30 cellular contexts compared by ENCODE assay signal in genomic region chr10:71664585-71664984, GRCh38. TPM values are rescaled to one million over a fixed set of nuclear protein-coding genes. Genes with fewer than 3 reads are reported as not detected.
DNase-seq lines count a peak whose midpoint lies in the region; ATAC-seq, FAIRE-seq and TF ChIP-seq lines count a peak whose summit lies in the region.
"Had no signal": no experiment of that assay in that cellular context is flagged by ENCODE, and none has a peak within 500 bp of the region (broad histone marks: within the 10 kb centered on the region; RNA-seq: fewer than 3 reads in every experiment).

No MANE protein-coding gene starts in this region.

- H3K23me2 ChIP-seq in H1 (ENCODE audit: low read depth, low read length): no peaks in the 10 kb centered on the region

- no peak overlapping the region for H3K9ac ChIP-seq in HepG2 (ENCODE audit: insufficient read depth, low read depth, low read length)
- no peak overlapping the region for H3K9ac ChIP-seq in H1 (replicated peaks in 1 of 4; ENCODE audit: extremely low read depth in 1 of 4, low read depth in 3 of 4, low read length in 3 of 4)
- H3K9ac ChIP-seq: BLaER1 had no signal

- WGBS in HepG2 (ENCODE audit: low lambda C conversion rate): 0% methylated on average over 2 of the region's 2 CpGs
- 100% methylated on average over 2 of the region's 2 CpGs for WGBS in right lobe of liver (ENCODE audit: insufficient coverage, low coverage, low lambda C conversion rate, missing lambda C conversion rate)
- WGBS in H1 (ENCODE audit: extremely low coverage in 1 of 2, insufficient coverage in 1 of 2, insufficient read length in 1 of 2, insufficient replicate concordance in 2 of 2, low coverage in 1 of 2, low lambda C conversion rate in 2 of 2, missing lambda C conversion rate in 1 of 2), 2 experiments: 50% methylated on average over 2 of the region's 2 CpGs; no CpG with 5 or more reads in 1 of the 2 experiments

- no peak overlapping the region for H2BK12ac ChIP-seq in H1 (ENCODE audit: low read depth, low read length)

- CTCF ChIA-PET in HepG2 (lab: Yijun Ruan, JAX; ENCODE audit: low intra/inter-chr PET ratio, low total read pairs) (no interaction called here), H1 (lab: Charles Lee; ENCODE audit: partially characterized antibody) (interaction anchor here (0.5 to 3.7 kb wide), 19 partner anchors 8 to 831 kb away, joined by 3 to 35 read pairs (median 4); no protein-coding TSS in a partner anchor), MCF 10A (lab: Yijun Ruan, JAX) (no interaction called here)

- no peak for FAIRE-seq in HepG2 (lab: Jason Lieb, UNC)
- FAIRE-seq in H1 (lab: Jason Lieb, UNC): no peak
- FAIRE-seq: A204.1, GM12878, GM12892, GM18507, GM19239 had no signal

- no peak overlapping the region for H2AK5ac ChIP-seq in H1 (ENCODE audit: low read depth, low read length)

- no peak overlapping the region for H2BK20ac ChIP-seq in H1 (ENCODE audit: low read length)

- H3K14ac ChIP-seq in H1 (ENCODE audit: insufficient read length): no peak overlapping the region

- H2AFZ ChIP-seq in HepG2 (ENCODE audit: low read length) (no peak overlapping the region), H1 (ENCODE audit: low read length) (no peak overlapping the region)

- TF ChIP-seq CTCF in HepG2 (CRISPR knock-in tag; IDR thresholded peaks at IDR 0.05) (no peak), right lobe of liver (IDR thresholded peaks at IDR 0.05) (no peak), H1 (IDR thresholded peaks at IDR 0.05; ENCODE audit: control extremely low read depth in 1 of 3, insufficient read depth in 1 of 3, low read depth in 1 of 3, low read length in 3 of 3) (no peak), MCF 10A (IDR thresholded peaks at IDR 0.05; ENCODE audit: unreplicated experiment) (no peak)

- H4K20me1 ChIP-seq in HepG2 (ENCODE audit: insufficient read depth, low read length): no peaks in the 10 kb centered on the region
- H4K20me1 ChIP-seq in H1 (replicated peaks in 1 of 2; ENCODE audit: control insufficient read depth in 1 of 2, insufficient read depth in 2 of 2, low read length in 2 of 2): no peaks in the 10 kb centered on the region

- no peaks in the 10 kb centered on the region for H3K36me3 ChIP-seq in HepG2 (replicated peaks in 1 of 2; ENCODE audit: control insufficient read depth in 1 of 2, insufficient read depth in 2 of 2, low read length in 2 of 2)
- no peaks in the 10 kb centered on the region for H3K36me3 ChIP-seq in right lobe of liver
- H3K36me3 ChIP-seq in H1 (ENCODE audit: control insufficient read depth in 2 of 4, insufficient read depth in 4 of 4, low read length in 3 of 4): no peaks in the 10 kb centered on the region
- H3K36me3 ChIP-seq: BE2C, BLaER1 had no signal

- ATAC-seq in HepG2 (no peak), right lobe of liver (no peak)
- no peak for ATAC-seq in stimulated activated memory B cell treated with anti-CD40 and anti-IgM and Interleukin-4, amounts not matched to agents 10 μg/mL and 1 μg/mL and 100 μg/mL, for 72 hours

- TF ChIP-seq POLR2A in HepG2 (IDR thresholded peaks at IDR 0.05; ENCODE audit: insufficient read depth in 1 of 2, low read depth in 2 of 2, low read length in 2 of 2) (no peak), right lobe of liver (IDR thresholded peaks at IDR 0.05) (no peak), H1 (IDR thresholded peaks at IDR 0.05; ENCODE audit: control extremely low read depth in 1 of 2, low read depth in 2 of 2, low read length in 2 of 2) (no peak)

- no peak overlapping the region for H3K23ac ChIP-seq in H1 (ENCODE audit: insufficient read length)

- peaks cover 7% of the 10 kb centered on the region for H3K27me3 Mint-ChIP-seq in stimulated activated memory B cell treated with anti-CD40 and anti-IgM and Interleukin-4, amounts not matched to agents 10 μg/mL and 1 μg/mL and 100 μg/mL, for 72 hours
- peaks cover 49% of the 10 kb centered on the region for H3K27me3 Mint-ChIP-seq in MCF 10A (ENCODE audit: insufficient read depth, unreplicated experiment)
- H3K27me3 Mint-ChIP-seq: CD4-positive, CD25-positive, alpha-beta regulatory T cell had no signal

- in situ Hi-C loops in HepG2 (cut with HindIII; ENCODE audit: extremely low pct_ligation_motif_present, low pct_unique_long_range_greater_than_20kb): no loop called here

- no peak for TF ChIP-seq RAD21 in HepG2 (CRISPR knock-in tag; IDR thresholded peaks at IDR 0.05)
- TF ChIP-seq RAD21 in H1 (IDR thresholded peaks at IDR 0.05 in 1 of 2, conservative IDR thresholded peaks at IDR 0.05 in 1 of 2; ENCODE audit: low read depth in 2 of 2, low read length in 2 of 2): no peak

- TF ChIP-seq EP300 in HepG2 (IDR thresholded peaks at IDR 0.05; ENCODE audit: low read depth in 2 of 2, low read length in 2 of 2): no peak
- no peak for TF ChIP-seq EP300 in HepG2 (CRISPR knock-in tag; IDR thresholded peaks at IDR 0.05; ENCODE audit: borderline replicate concordance)
- no peak for TF ChIP-seq EP300 in H1 (IDR thresholded peaks at IDR 0.05; ENCODE audit: borderline replicate concordance in 1 of 2, low read depth in 2 of 2, low read length in 2 of 2)

- H4K91ac ChIP-seq in H1 (replicated peaks; ENCODE audit: insufficient read length, low read length): no peak overlapping the region

- H4K8ac ChIP-seq in H1 (ENCODE audit: extremely low read depth, insufficient read depth, low read length): no peak overlapping the region

- no peak overlapping the region for H3K4me3 ChIP-seq in HepG2 (replicated peaks in 1 of 3; ENCODE audit: insufficient read depth in 1 of 3, low read depth in 2 of 3, low read length in 3 of 3)
- no peak overlapping the region for H3K4me3 ChIP-seq in right lobe of liver
- no peak overlapping the region for H3K4me3 ChIP-seq in H1 (ENCODE audit: extremely low read depth in 1 of 4, insufficient read depth in 2 of 4, low read depth in 3 of 4, low read length in 4 of 4)
- H3K4me3 ChIP-seq: BLaER1, GM12878 had no signal

- peak overlapping the region; percentile 54 for H3K27ac Mint-ChIP-seq in stimulated activated memory B cell treated with anti-CD40 and anti-IgM and Interleukin-4, amounts not matched to agents 10 μg/mL and 1 μg/mL and 100 μg/mL, for 72 hours
- H3K27ac Mint-ChIP-seq in MCF 10A (ENCODE audit: low read depth, unreplicated experiment): no peak overlapping the region
- H3K27ac Mint-ChIP-seq: CD8-positive, alpha-beta memory T cell had no signal

- H2BK120ac ChIP-seq in H1 (replicated peaks; ENCODE audit: low read depth, low read length): no peak overlapping the region

- H3K4me3 Mint-ChIP-seq in stimulated activated memory B cell treated with anti-CD40 and anti-IgM and Interleukin-4, amounts not matched to agents 10 μg/mL and 1 μg/mL and 100 μg/mL, for 72 hours: no peak overlapping the region
- H3K4me3 Mint-ChIP-seq in MCF 10A (ENCODE audit: unreplicated experiment): no peak overlapping the region
- H3K4me3 Mint-ChIP-seq: CD14-positive monocyte; CD4-positive, alpha-beta memory T cell; CD4-positive, CD25-positive, alpha-beta regulatory T cell; CD8-positive, alpha-beta memory T cell had no signal

- peaks cover 2% of the 10 kb centered on the region for H3K4me1 ChIP-seq in HepG2 (ENCODE audit: insufficient read depth, low read length)
- no peaks in the 10 kb centered on the region for H3K4me1 ChIP-seq in right lobe of liver
- peaks cover 9 to 12% (median 9%) of the 10 kb centered on the region in 4 experiments for H3K4me1 ChIP-seq in H1 (replicated peaks in 1 of 4; ENCODE audit: control insufficient read depth in 3 of 4, insufficient read depth in 4 of 4, low read length in 3 of 4)

- POLR2A ChIA-PET in HepG2 (lab: Yijun Ruan, JAX) (no interaction called here), H1 (lab: Charles Lee; ENCODE audit: partially characterized antibody) (interaction anchor here (0.7 kb wide), 1 partner anchor 185 kb away, joined by 3 read pairs; no protein-coding TSS in a partner anchor), MCF 10A (lab: Yijun Ruan, JAX) (interaction anchor here (1.4 kb wide), 1 partner anchor 10 kb away, joined by 4 read pairs; no protein-coding TSS in a partner anchor)

- H3K27ac ChIP-seq in HepG2 (ENCODE audit: extremely low read length, insufficient read depth, low read length) (no peak overlapping the region), right lobe of liver (no peak overlapping the region), H1 (ENCODE audit: low read depth, low read length) (no peak overlapping the region)
- H3K27ac ChIP-seq: BLaER1 had no signal

- no peak overlapping the region for H2BK5ac ChIP-seq in H1 (ENCODE audit: low read depth, low read length)

- no peak overlapping the region for H3K18ac ChIP-seq in H1 (ENCODE audit: extremely low read depth, low read length)

- BruUV-seq in HepG2 (replicated peaks; lab: Mats Ljungman, UMichigan) (no TSS peak), MCF 10A (replicated peaks; lab: Mats Ljungman, UMichigan) (no TSS peak)

- no peak overlapping the region for H3K4ac ChIP-seq in H1 (replicated peaks; ENCODE audit: insufficient read length, low read depth, low read length)

- DNase-seq in HepG2 (ENCODE audit: low spot score) (no peak), right lobe of liver (no peak), H1 (ENCODE audit: low read depth in 1 of 2, low spot score in 2 of 2) (no peak), SKM-1 (lab: John Stamatoyannopoulos, UW; ENCODE audit: unreplicated experiment) (no peak), MCF 10A (ENCODE audit: unreplicated experiment) (no peak)
- DNase-seq: 8988T, ACHN, BE2C, COR-L47, DMS 273 treated with DMSO at 0.1 percent for 48 hours, DMS153, DMS53, DMS79, EL, GDM1 had no signal

- H3K79me2 ChIP-seq in HepG2 (ENCODE audit: insufficient read depth, low read length) (no peaks in the 10 kb centered on the region), H1 (ENCODE audit: control insufficient read depth in 1 of 2, insufficient read depth in 2 of 2, low read length in 2 of 2) (no peaks in the 10 kb centered on the region)

- intact Hi-C loops in HepG2 (cut with micrococcal nuclease; ENCODE audit: unreplicated experiment): no loop called here
- intact Hi-C loops in right lobe of liver (cut with DNase I): no loop called here
- intact Hi-C loops in MCF 10A (cut with micrococcal nuclease): no loop called here

- H3K36me3 Mint-ChIP-seq in stimulated activated memory B cell treated with anti-CD40 and anti-IgM and Interleukin-4, amounts not matched to agents 10 μg/mL and 1 μg/mL and 100 μg/mL, for 72 hours: no peaks in the 10 kb centered on the region
- no peaks in the 10 kb centered on the region for H3K36me3 Mint-ChIP-seq in MCF 10A (ENCODE audit: insufficient read depth, unreplicated experiment)
- H3K36me3 Mint-ChIP-seq: CD4-positive, alpha-beta memory T cell; CD4-positive, CD25-positive, alpha-beta regulatory T cell; CD8-positive, alpha-beta memory T cell had no signal

- no peak overlapping the region; the same call in 1 of the 2 replicates for H2BK15ac ChIP-seq in H1 (ENCODE audit: low read length)

- no peak overlapping the region for H3K56ac ChIP-seq in H1 (replicated peaks; ENCODE audit: insufficient read length, low read depth, low read length)

- H3K27me3 ChIP-seq in HepG2 (ENCODE audit: control insufficient read depth in 1 of 2, insufficient read depth in 2 of 2, low read length in 2 of 2) (peaks cover 4 to 5% of the 10 kb centered on the region in 2 experiments; a peak in 2 of 5 replicates), right lobe of liver (no peaks in the 10 kb centered on the region), H1 (replicated peaks in 1 of 4; ENCODE audit: control insufficient read depth in 3 of 4, extremely low read depth in 1 of 4, insufficient read depth in 3 of 4, low read length in 3 of 4) (no peaks in the 10 kb centered on the region; a peak in 2 of 7 replicates)
- H3K27me3 ChIP-seq: BE2C had no signal

- H3K9me3 Mint-ChIP-seq in stimulated activated memory B cell treated with anti-CD40 and anti-IgM and Interleukin-4, amounts not matched to agents 10 μg/mL and 1 μg/mL and 100 μg/mL, for 72 hours: peaks cover 3% of the 10 kb centered on the region
- H3K9me3 Mint-ChIP-seq in MCF 10A (ENCODE audit: unreplicated experiment): no peaks in the 10 kb centered on the region
- H3K9me3 Mint-ChIP-seq: CD4-positive, alpha-beta memory T cell; CD8-positive, alpha-beta memory T cell had no signal

- H3K4me2 ChIP-seq in HepG2 (ENCODE audit: low read depth, low read length) (no peak overlapping the region), H1 (ENCODE audit: insufficient read depth in 1 of 2, low read depth in 2 of 2, low read length in 2 of 2) (no peak overlapping the region)

- no peaks in the 10 kb centered on the region for H3K79me1 ChIP-seq in H1 (ENCODE audit: low read depth, low read length)

- H3K9me3 ChIP-seq in HepG2 (ENCODE audit: low read length) (no peaks in the 10 kb centered on the region), right lobe of liver (no peaks in the 10 kb centered on the region), H1 (ENCODE audit: insufficient read depth in 2 of 2, low read depth in 1 of 2, low read length in 1 of 2) (no peaks in the 10 kb centered on the region)
- H3K9me3 ChIP-seq: BE2C, BLaER1 had no signal

- peaks cover 20% of the 10 kb centered on the region for H3K4me1 Mint-ChIP-seq in stimulated activated memory B cell treated with anti-CD40 and anti-IgM and Interleukin-4, amounts not matched to agents 10 μg/mL and 1 μg/mL and 100 μg/mL, for 72 hours
- no peaks in the 10 kb centered on the region for H3K4me1 Mint-ChIP-seq in MCF 10A (ENCODE audit: insufficient read depth, unreplicated experiment)

- no peak overlapping the region for H4K5ac ChIP-seq in H1 (ENCODE audit: insufficient read length, low read depth, low read length)

RNA-seq across cellular contexts. Expression of gene C10orf105, which starts 55.0 kb away (rescaled TPM):
- total RNA-seq in HepG2 (2016; rRNA removed; fragmentation: Illumina TruSeq; extraction: Trizol): not detected in 2 replicates
- total RNA-seq in HepG2 (2016; cell fraction: cytosol; rRNA removed; fragmentation: Illumina TruSeq; extraction: Trizol; ENCODE audit: low read depth): not detected in 2 replicates
- not detected in 2 replicates for total RNA-seq in HepG2 (2016; cell fraction: insoluble cytoplasmic fraction; rRNA removed; fragmentation: Illumina TruSeq; extraction: Trizol)
- total RNA-seq in HepG2 (2016; cell fraction: membrane; rRNA removed; fragmentation: Illumina TruSeq; extraction: Trizol): not detected in 2 replicates
- total RNA-seq in HepG2 (2016; cell fraction: nucleus; rRNA removed; fragmentation: Illumina TruSeq; extraction: Trizol): not detected in 2 replicates
- not detected in 2 replicates for polyA plus RNA-seq in HepG2 (2011; rRNA removed)
- not detected in 2 replicates for polyA plus RNA-seq in HepG2 (2011; cell fraction: cytosol; rRNA removed)
- polyA plus RNA-seq in HepG2 (2011; cell fraction: nucleus; rRNA removed): not detected in 2 replicates
- not detected in 2 replicates for polyA plus RNA-seq in HepG2 (2012)
- polyA plus RNA-seq in HepG2 (2016; cell fraction: cytosol; fragmentation: Illumina TruSeq; extraction: Trizol; ENCODE audit: low read depth): not detected in 2 replicates
- polyA plus RNA-seq in HepG2 (2016; cell fraction: insoluble cytoplasmic fraction; fragmentation: Illumina TruSeq; extraction: Trizol; ENCODE audit: low read depth): not detected in 2 replicates
- not detected in 2 replicates for polyA plus RNA-seq in HepG2 (2016; cell fraction: membrane; fragmentation: Illumina TruSeq; extraction: Trizol; ENCODE audit: low read depth)
- not detected in 2 replicates for polyA plus RNA-seq in HepG2 (2016; cell fraction: nucleus; fragmentation: Illumina TruSeq; extraction: Trizol; ENCODE audit: insufficient read depth, low read depth)
- not detected in 2 replicates for polyA minus RNA-seq in HepG2 (2011; rRNA and poly(A)+ RNA removed; ENCODE audit: low replicate concordance)
- not detected in 2 replicates for polyA minus RNA-seq in HepG2 (2011; cell fraction: cytosol; rRNA and poly(A)+ RNA removed)
- polyA minus RNA-seq in HepG2 (2011; cell fraction: nucleus; rRNA and poly(A)+ RNA removed): not detected in 2 replicates
- under 1 TPM in 1 of 6 experiments, not detected in 5; 0.05 TPM for total RNA-seq in right lobe of liver
- total RNA-seq in H1 (2021; fragmentation: NEBNext Ultra II Directional; extraction: Animal tissue kit (Norgen Biotek cat#: 25700)): 0.48 and 0.73 TPM in 2 replicates
- polyA plus RNA-seq in H1 (2011; rRNA removed): 0.71 and 1.4 TPM in 2 replicates
- polyA plus RNA-seq in H1 (2011; cell fraction: cytosol; rRNA removed): 0.93 TPM
- polyA plus RNA-seq in H1 (2011; cell fraction: nucleus; rRNA removed): 1.3 TPM
- 0.64 to 1.1 TPM (median 0.87 TPM) in 4 replicates for polyA plus RNA-seq in H1 (2012, experiment 1 of 2)
- 0.84 TPM for polyA plus RNA-seq in H1 (2012, experiment 2 of 2)
- polyA plus RNA-seq in H1 (2013, experiment 1 of 2): 0.51 TPM
- polyA plus RNA-seq in H1 (2013, experiment 2 of 2): 0.61 TPM
- polyA minus RNA-seq in H1 (2011; rRNA and poly(A)+ RNA removed): 0.76 and 1.7 TPM in 2 replicates
- polyA minus RNA-seq in H1 (2011; cell fraction: cytosol; rRNA and poly(A)+ RNA removed): 0.51 TPM
- 1.4 TPM for polyA minus RNA-seq in H1 (2011; cell fraction: nucleus; rRNA and poly(A)+ RNA removed)
- total RNA-seq in MCF 10A (2022): not detected in 2 replicates
- total RNA-seq: A673, Daoy, G401 had no signal
- polyA plus RNA-seq: AG04450 had no signal

Comparison
In these comparisons a context has a peak if more than half of its experiments do, and no peak if none do; other contexts are left out.
1. Of the 41 proteins assayed by ChIP-seq in both HepG2 and H1: peak only in HepG2: none; only in H1: KDM1A; in both: none; in neither: 40.